In the genomic region with DNA sequence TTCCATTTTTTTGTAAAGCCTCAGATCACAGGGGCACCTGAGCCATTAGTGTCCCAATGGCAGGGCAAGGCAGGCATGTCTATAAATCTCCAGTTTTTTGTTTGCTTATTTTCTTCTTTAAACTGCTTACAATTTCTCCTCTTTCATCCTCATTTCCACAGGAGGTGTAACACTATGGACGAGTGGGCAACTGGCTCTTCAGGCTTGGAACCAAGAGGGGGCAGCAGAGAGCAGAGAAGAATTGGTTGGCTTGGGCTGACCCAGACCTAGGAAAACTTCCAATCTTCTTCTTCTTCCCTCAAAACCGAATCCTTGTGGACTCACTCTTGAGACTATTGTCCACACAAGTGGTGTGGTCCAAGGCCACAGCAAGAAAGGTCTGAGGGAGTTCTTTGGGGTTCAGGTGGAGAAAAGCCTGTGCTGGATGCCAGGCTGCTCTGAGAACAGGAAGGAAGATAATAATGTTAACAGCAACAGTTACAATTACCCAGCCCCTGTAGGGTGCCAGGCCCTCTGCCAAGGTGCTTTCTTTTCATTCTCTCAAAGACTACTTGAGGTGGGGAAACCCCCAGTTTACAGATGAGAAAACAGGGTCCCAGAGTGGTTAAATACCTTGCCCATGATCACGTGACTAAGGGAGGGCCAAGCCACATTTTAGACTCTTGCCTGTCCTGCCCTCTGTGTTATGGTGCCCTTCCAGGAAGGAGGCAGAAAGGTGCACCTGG, we compare ENCODE assay signal across 7 cellular contexts.
DNase-seq lines count a peak whose midpoint lies in the region; ATAC-seq and TF ChIP-seq lines count a peak whose summit lies in the region.

No MANE protein-coding gene starts in this region.

- in situ Hi-C loops in G401 (cut with HindIII; ENCODE audit: low sequenced_read_pairs) = no loop called here

- H3K4me3 ChIP-seq in dorsolateral prefrontal cortex (no peak overlapping the region), lower lobe of right lung (no peak overlapping the region)

- TF ChIP-seq CTCF in dorsolateral prefrontal cortex (IDR thresholded peaks at IDR 0.05 in 54 of 56, conservative IDR thresholded peaks at IDR 0.05 in 2 of 56; ENCODE audit: low read depth in 1 of 56, partially characterized antibody in 56 of 56) (peak; percentile 60 to 94 (median 87)), lower lobe of right lung (IDR thresholded peaks at IDR 0.05) (peak; percentile 78)

- no peaks in the 10 kb centered on the region for H3K36me3 ChIP-seq in lower lobe of right lung

- intact Hi-C loops in dorsolateral prefrontal cortex (cut with DNase I) = loop anchor here (1.0 to 10.0 kb wide), 3 partner anchors 36 to 242 kb away; no protein-coding TSS in a partner anchor
- intact Hi-C loops in lower lobe of right lung (cut with DNase I) = loop anchor here (10.0 kb wide), 1 partner anchor 243 kb away; no protein-coding TSS in a partner anchor

- H3K27ac ChIP-seq in dorsolateral prefrontal cortex (no peak overlapping the region), lower lobe of right lung (no peak overlapping the region)

- DNase-seq in G401 (ENCODE audit: low spot score) (peak; percentile 53), Kasumi-1 (lab: John Stamatoyannopoulos, UW) (peak; percentile 35 to 40), T1000 (lab: John Stamatoyannopoulos, UW) (peak; percentile 14), dorsolateral prefrontal cortex (peak in 9 of 10 donors; percentile 44 to 80 (median 72)), lower lobe of right lung (no peak)
- DNase-seq in stimulated activated CD8-positive, alpha-beta memory T cell treated with anti-CD3 and anti-CD28 coated beads, Interleukin-7, amount 100 ng/mL, for 48 hours (ENCODE audit: extremely low read depth in 1 of 2, low read depth in 1 of 2) = peak; percentile 5 to 11

- ATAC-seq in GM21515 (IDR thresholded peaks at IDR 0.05; ENCODE audit: unreplicated experiment) (peak; percentile 76), lower lobe of right lung (peak; percentile 83 to 91)

- no peaks in the 10 kb centered on the region for H3K9me3 ChIP-seq in lower lobe of right lung

- H3K27me3 ChIP-seq in dorsolateral prefrontal cortex (peaks cover 0 to 14% (median 0%) of the 10 kb centered on the region in 45 donors), lower lobe of right lung (ENCODE audit: low read depth) (no peaks in the 10 kb centered on the region)

- H3K4me1 ChIP-seq in lower lobe of right lung = peaks cover 6% of the 10 kb centered on the region
